In genomic region chr7:82572195-82572880, GRCh38 we compare ENCODE assay signal across 8 cellular contexts.
DNase-seq lines count a peak whose midpoint lies in the region; ATAC-seq, FAIRE-seq and TF ChIP-seq lines count a peak whose summit lies in the region.

No MANE protein-coding gene starts in this region.

- H3K9me3 Mint-ChIP-seq in activated CD4-positive, alpha-beta T cell treated with anti-CD3 and anti-CD28 coated beads for 36 hours (ENCODE audit: low read depth), result no peaks in the 10 kb centered on the region

- POLR2A ChIA-PET in BJ (lab: Charles Lee), result no interaction called here
- POLR2A ChIA-PET in activated CD4-positive, alpha-beta T cell treated with anti-CD3 and anti-CD28 coated beads for 36 hours (lab: Charles Lee), result no interaction called here

- peaks cover 2% of the 10 kb centered on the region; the same call in 1 of the 2 replicates for H3K27me3 ChIP-seq in BJ (ENCODE audit: control insufficient read depth, insufficient read depth, low read length)
- no peaks in the 10 kb centered on the region for H3K27me3 ChIP-seq in right lobe of liver

- TF ChIP-seq POLR2A in right lobe of liver (IDR thresholded peaks at IDR 0.05), result no peak

- CTCF ChIA-PET in BJ (lab: Yijun Ruan, JAX), result interaction anchor here (0.6 to 2.4 kb wide), 33 partner anchors 9 to 1089 kb away, joined by 3 to 12 read pairs (median 4); no protein-coding TSS in a partner anchor
- CTCF ChIA-PET in activated CD4-positive, alpha-beta T cell treated with anti-CD3 and anti-CD28 coated beads for 36 hours (lab: Charles Lee), result interaction anchor here (0.6 to 1.7 kb wide), 11 partner anchors 13 to 1089 kb away, joined by 3 to 6 read pairs (median 3); no protein-coding TSS in a partner anchor

- H3K27ac ChIP-seq in right lobe of liver, result no peak overlapping the region

- no peak overlapping the region for H3K4me3 Mint-ChIP-seq in activated CD4-positive, alpha-beta T cell treated with anti-CD3 and anti-CD28 coated beads for 36 hours

- H3K27ac Mint-ChIP-seq in activated CD4-positive, alpha-beta T cell treated with anti-CD3 and anti-CD28 coated beads for 36 hours, result no peak overlapping the region

- ATAC-seq in HG03378 (IDR thresholded peaks at IDR 0.05; ENCODE audit: unreplicated experiment) (peak; percentile 95), right lobe of liver (peak; percentile 95 to 99 (median 97))
- ATAC-seq in activated CD4-positive, alpha-beta T cell treated with anti-CD3 and anti-CD28 coated beads for 36 hours, result peak; percentile 61

- no peaks in the 10 kb centered on the region for H3K9me3 ChIP-seq in right lobe of liver

- H3K36me3 Mint-ChIP-seq in activated CD4-positive, alpha-beta T cell treated with anti-CD3 and anti-CD28 coated beads for 36 hours (ENCODE audit: low read depth), result no peaks in the 10 kb centered on the region

- peak; percentile 83 for FAIRE-seq in GM19239 (lab: Jason Lieb, UNC)

- peak; percentile 89 for TF ChIP-seq CTCF in BJ (IDR thresholded peaks at IDR 0.05; ENCODE audit: insufficient read depth, low read depth, low read length)
- peak; percentile 76 to 95 (median 90) for TF ChIP-seq CTCF in right lobe of liver (IDR thresholded peaks at IDR 0.05)

- peaks cover 0 to 8% (median 0%) of the 10 kb centered on the region in 4 donors for H3K4me1 ChIP-seq in right lobe of liver

- H3K36me3 ChIP-seq in BJ (ENCODE audit: control insufficient read depth, insufficient read depth, low read length) (no peaks in the 10 kb centered on the region), right lobe of liver (no peaks in the 10 kb centered on the region)

- H3K4me3 ChIP-seq in BJ (ENCODE audit: low read depth, low read length) (no peak overlapping the region), right lobe of liver (no peak overlapping the region)

- intact Hi-C loops in activated CD4-positive, alpha-beta T cell treated with anti-CD3 and anti-CD28 coated beads for 36 hours (cut with DNase I, micrococcal nuclease), result loop anchor here (1.0 to 10.0 kb wide), 7 partner anchors 338 to 1090 kb away; no protein-coding TSS in a partner anchor
- intact Hi-C loops in right lobe of liver (cut with DNase I), result no loop called here

- no peaks in the 10 kb centered on the region for H3K27me3 Mint-ChIP-seq in activated CD4-positive, alpha-beta T cell treated with anti-CD3 and anti-CD28 coated beads for 36 hours

- DNase-seq in BJ (ENCODE audit: low read depth), result peak; percentile 24
- peak; percentile 52 for DNase-seq in GM19239 (ENCODE audit: insufficient read length, low spot score)
- DNase-seq in NCI-H345 treated with DMSO at 0.1 percent for 48 hours (lab: John Stamatoyannopoulos, UW; ENCODE audit: unreplicated experiment), result peak; percentile 91
- DNase-seq in activated CD4-positive, alpha-beta T cell treated with anti-CD3 and anti-CD28 coated beads for 36 hours, result peak; percentile 83
- peak; percentile 89 for DNase-seq in dermis blood vessel endothelial cell
- peak; percentile 72 to 85 (median 81) for DNase-seq in right lobe of liver
- peak; percentile 5 to 14 (median 10) for DNase-seq in stimulated activated CD4-positive, alpha-beta T cell treated with anti-CD3 and anti-CD28 coated beads, TNF-alpha, amount 100 ng/mL, for 4 hours (ENCODE audit: low read depth in 3 of 3)

- H3K4me1 Mint-ChIP-seq in activated CD4-positive, alpha-beta T cell treated with anti-CD3 and anti-CD28 coated beads for 36 hours, result no peaks in the 10 kb centered on the region

- WGBS in right lobe of liver (ENCODE audit: insufficient coverage, low coverage, low lambda C conversion rate, missing lambda C conversion rate), result 3% methylated on average over 9 of the region's 9 CpGs

Comparison
In these comparisons a context has a peak if more than half of its experiments do, and no peak if none do; other contexts are left out.
1. DNase-seq: peak in every context shown above with its lines; median percentile 91 in NCI-H345 treated with DMSO at 0.1 percent for 48 hours; 89 in dermis blood vessel endothelial cell; 83 in activated CD4-positive, alpha-beta T cell treated with anti-CD3 and anti-CD28 coated beads for 36 hours; 81 in right lobe of liver; 52 in GM19239; 24 in BJ; 10 in stimulated activated CD4-positive, alpha-beta T cell treated with anti-CD3 and anti-CD28 coated beads, TNF-alpha, amount 100 ng/mL, for 4 hours.
2. intact Hi-C loops: an anchor here in activated CD4-positive, alpha-beta T cell treated with anti-CD3 and anti-CD28 coated beads for 36 hours (1.0 to 10.0 kb wide); none called in right lobe of liver.